ENCODE assay signal across 9 cellular contexts in genomic region chr2:218959761-218960195, GRCh38. TPM values are rescaled to one million over a fixed set of nuclear protein-coding genes. Genes with fewer than 3 reads are reported as not detected.
DNase-seq lines count a peak whose midpoint lies in the region; ATAC-seq and TF ChIP-seq lines count a peak whose summit lies in the region.
"Had no signal": no experiment of that assay in that cellular context is flagged by ENCODE, and none has a peak within 500 bp of the region (broad histone marks: within the 10 kb centered on the region; RNA-seq: fewer than 3 reads in every experiment).

No MANE protein-coding gene starts in this region.

- peak; percentile 7 for ATAC-seq in GM19043 (IDR thresholded peaks at IDR 0.05; ENCODE audit: low read depth, unreplicated experiment)
- ATAC-seq in GM18502 (IDR thresholded peaks at IDR 0.05; ENCODE audit: poor library complexity, unreplicated experiment): no peak
- ATAC-seq in naive thymus-derived CD4-positive, alpha-beta T cell: no peak
- no peak for ATAC-seq in HG03280 (IDR thresholded peaks at IDR 0.05; ENCODE audit: unreplicated experiment)

- TF ChIP-seq CTCF in esophagus squamous epithelium (IDR thresholded peaks at IDR 0.05): no peak

- intact Hi-C loops in esophagus squamous epithelium (cut with DNase I): no loop called here
- intact Hi-C loops in naive thymus-derived CD4-positive, alpha-beta T cell (cut with micrococcal nuclease): loop anchor here (5.0 kb wide), 2 partner anchors 82 to 348 kb away; partner anchors contain the start of gene PTPRN (in 1 of the 2)

- POLR2A ChIA-PET in naive thymus-derived CD4-positive, alpha-beta T cell (lab: Charles Lee): no interaction called here

- peak overlapping the region; percentile 79 for H3K4me2 ChIP-seq in skeletal muscle satellite cell (ENCODE audit: low read length)

- no peak for TF ChIP-seq POLR2A in esophagus squamous epithelium (IDR thresholded peaks at IDR 0.05)

- H3K36me3 ChIP-seq in esophagus squamous epithelium (no peaks in the 10 kb centered on the region), skeletal muscle satellite cell (ENCODE audit: insufficient read depth, low read length) (no peaks in the 10 kb centered on the region)
- no peaks in the 10 kb centered on the region for H3K36me3 ChIP-seq in naive thymus-derived CD4-positive, alpha-beta T cell (ENCODE audit: control insufficient read depth in 2 of 3, insufficient read depth in 3 of 3, low read length in 3 of 3)

- DNase-seq in NCI-H2171 (lab: John Stamatoyannopoulos, UW): peak; percentile 42
- no peak for DNase-seq in esophagus squamous epithelium (lab: John Stamatoyannopoulos, UW)
- no peak for DNase-seq in naive thymus-derived CD4-positive, alpha-beta T cell
- no peak for DNase-seq in Kasumi-1 (lab: John Stamatoyannopoulos, UW)

- no peak overlapping the region for H3K27ac Mint-ChIP-seq in naive thymus-derived CD4-positive, alpha-beta T cell
- H3K27ac Mint-ChIP-seq: stimulated activated naive CD8-positive, alpha-beta T cell treated with anti-CD3 and anti-CD28 coated beads, Interleukin-15, Interleukin-2, amounts not matched to agents 100 ng/mL and 50 ng/mL, for 24 hours had no signal

- H3K4me3 Mint-ChIP-seq in naive thymus-derived CD4-positive, alpha-beta T cell: peak overlapping the region in 2 of 10 donors; percentile 62 to 77

- H3K36me3 Mint-ChIP-seq in naive thymus-derived CD4-positive, alpha-beta T cell: peaks cover 0 to 10% (median 0%) of the 10 kb centered on the region in 5 donors

- H3K4me3 ChIP-seq in esophagus squamous epithelium (peak overlapping the region; percentile 7 to 66 (median 36)), skeletal muscle satellite cell (ENCODE audit: low read length) (peak overlapping the region; percentile 66)
- no peak overlapping the region for H3K4me3 ChIP-seq in naive thymus-derived CD4-positive, alpha-beta T cell (ENCODE audit: low read length)

- peaks cover 33 to 100% (median 41%) of the 10 kb centered on the region in 4 donors for H3K27me3 ChIP-seq in esophagus squamous epithelium
- peaks cover 85% of the 10 kb centered on the region for H3K27me3 ChIP-seq in skeletal muscle satellite cell (ENCODE audit: control insufficient read depth, insufficient read depth, low read length)
- H3K27me3 ChIP-seq in naive thymus-derived CD4-positive, alpha-beta T cell (ENCODE audit: control insufficient read depth in 2 of 2, insufficient read depth in 2 of 2, low read length in 2 of 2): peaks cover 17 to 37% of the 10 kb centered on the region in 2 donors

- no peaks in the 10 kb centered on the region for H3K9me3 ChIP-seq in esophagus squamous epithelium
- H3K9me3 ChIP-seq in skeletal muscle satellite cell (replicated peaks; ENCODE audit: low read length): no peaks in the 10 kb centered on the region
- no peaks in the 10 kb centered on the region for H3K9me3 ChIP-seq in naive thymus-derived CD4-positive, alpha-beta T cell (ENCODE audit: control insufficient read depth in 2 of 3, low read length in 3 of 3)

- H3K4me1 ChIP-seq in esophagus squamous epithelium: peaks cover 3 to 36% (median 18%) of the 10 kb centered on the region in 3 donors
- H3K4me1 ChIP-seq in skeletal muscle satellite cell (ENCODE audit: control insufficient read depth, insufficient read depth, low read length): peaks cover 22% of the 10 kb centered on the region
- H3K4me1 ChIP-seq in naive thymus-derived CD4-positive, alpha-beta T cell (ENCODE audit: control insufficient read depth in 2 of 2, insufficient read depth in 2 of 2, low read length in 2 of 2): peaks cover 3 to 8% of the 10 kb centered on the region in 2 donors

- CTCF ChIA-PET in naive thymus-derived CD4-positive, alpha-beta T cell (lab: Charles Lee): interaction anchor here (1.4 kb wide), 1 partner anchor 20 kb away, joined by 5 read pairs; no protein-coding TSS in a partner anchor

- peaks cover 64 to 76% (median 69%) of the 10 kb centered on the region in 5 donors for H3K27me3 Mint-ChIP-seq in naive thymus-derived CD4-positive, alpha-beta T cell

- no peak overlapping the region for H3K9ac ChIP-seq in skeletal muscle satellite cell (ENCODE audit: low read depth, low read length)

- WGBS in esophagus squamous epithelium, 2 donors: no CpG with 5 or more reads among the region's 50 CpGs

- H3K27ac ChIP-seq in esophagus squamous epithelium: no peak overlapping the region
- H3K27ac ChIP-seq in naive thymus-derived CD4-positive, alpha-beta T cell (ENCODE audit: low read depth, low read length): no peak overlapping the region

- peaks cover 0 to 11% (median 5%) of the 10 kb centered on the region in 11 donors for H3K9me3 Mint-ChIP-seq in naive thymus-derived CD4-positive, alpha-beta T cell

- H3K4me1 Mint-ChIP-seq in naive thymus-derived CD4-positive, alpha-beta T cell: peaks cover 6 to 26% (median 14%) of the 10 kb centered on the region in 7 donors

RNA-seq across cellular contexts. Expression of gene CDK5R2, which starts 0.3 kb away (rescaled TPM):
- not detected for total RNA-seq in esophagus squamous epithelium
- 0.22 TPM in 1 of 2 replicates, not detected in the other for total RNA-seq in skeletal muscle satellite cell (2012; rRNA removed)
- total RNA-seq in naive thymus-derived CD4-positive, alpha-beta T cell: not detected
- not detected for polyA plus RNA-seq in naive thymus-derived CD4-positive, alpha-beta T cell

RNA-seq across cellular contexts. Expression of gene FEV, which starts 25.2 kb away (rescaled TPM):
- 1 to 10 TPM in 1 of 4 donors, not detected in 3; 2.1 TPM for total RNA-seq in esophagus squamous epithelium
- total RNA-seq in skeletal muscle satellite cell (2012; rRNA removed): not detected in 2 replicates
- total RNA-seq in naive thymus-derived CD4-positive, alpha-beta T cell: not detected
- not detected for polyA plus RNA-seq in naive thymus-derived CD4-positive, alpha-beta T cell

RNA-seq across cellular contexts. Expression of gene CRYBA2, which starts 33.4 kb away (rescaled TPM):
- total RNA-seq in esophagus squamous epithelium: not detected
- not detected in 2 replicates for total RNA-seq in skeletal muscle satellite cell (2012; rRNA removed)
- not detected for total RNA-seq in naive thymus-derived CD4-positive, alpha-beta T cell
- not detected for polyA plus RNA-seq in naive thymus-derived CD4-positive, alpha-beta T cell
